Comparison of ENCODE assay signal across 8 cellular contexts in genomic region chr2:14633031-14633430, GRCh38. TPM values are rescaled to one million over a fixed set of nuclear protein-coding genes. Genes with fewer than 3 reads are reported as not detected.
DNase-seq lines count a peak whose midpoint lies in the region; ATAC-seq and TF ChIP-seq lines count a peak whose summit lies in the region.

No MANE protein-coding gene starts in this region.

- ATAC-seq in HG03039 (IDR thresholded peaks at IDR 0.05; ENCODE audit: unreplicated experiment) (no peak), HG03432 (IDR thresholded peaks at IDR 0.05; ENCODE audit: unreplicated experiment) (no peak)

- H3K27me3 ChIP-seq in GM23248 (replicated peaks; ENCODE audit: insufficient read depth) (peaks cover 28% of the 10 kb centered on the region), PC-9 (ENCODE audit: insufficient read depth, low read depth) (peaks cover 18% of the 10 kb centered on the region; the same call in 1 of the 2 replicates), rectal smooth muscle tissue (ENCODE audit: control insufficient read depth, insufficient read depth, low read length) (peaks cover 6% of the 10 kb centered on the region)

- peak overlapping the region; percentile 75 for H3K27ac Mint-ChIP-seq in glutamatergic neuron (ENCODE audit: unreplicated experiment)

- no peaks in the 10 kb centered on the region for H3K36me3 ChIP-seq in GM23248 (ENCODE audit: low read depth)
- no peaks in the 10 kb centered on the region for H3K36me3 ChIP-seq in PC-9 (ENCODE audit: low read depth)
- H3K36me3 ChIP-seq in rectal smooth muscle tissue (ENCODE audit: control insufficient read depth, insufficient read depth, low read length): no peaks in the 10 kb centered on the region

- H3K27me3 Mint-ChIP-seq in glutamatergic neuron (ENCODE audit: unreplicated experiment): peaks cover 11% of the 10 kb centered on the region

- intact Hi-C loops in PC-9 (cut with micrococcal nuclease; ENCODE audit: unreplicated experiment): loop anchor here (10.0 kb wide), 3 partner anchors 142 to 952 kb away; no protein-coding TSS in a partner anchor

- peaks cover 12% of the 10 kb centered on the region for H3K4me1 Mint-ChIP-seq in glutamatergic neuron (ENCODE audit: low read depth, unreplicated experiment)

- H3F3A ChIP-seq in GM23248 (ENCODE audit: insufficient read depth) (no peaks in the 10 kb centered on the region), PC-9 (ENCODE audit: insufficient read depth, low read depth) (no peaks in the 10 kb centered on the region)

- H3K9me3 Mint-ChIP-seq in glutamatergic neuron (ENCODE audit: unreplicated experiment): peaks cover 10% of the 10 kb centered on the region

- H3K27ac ChIP-seq in GM23248 (no peak overlapping the region), PC-9 (no peak overlapping the region), rectal smooth muscle tissue (ENCODE audit: low read depth, low read length) (no peak overlapping the region)

- POLR2A ChIA-PET in PC-9 (lab: Charles Lee; ENCODE audit: unreplicated experiment): interaction anchor here (0.9 to 1.0 kb wide), 2 partner anchors 109 to 377 kb away, joined by 3 to 7 read pairs; no protein-coding TSS in a partner anchor

- TF ChIP-seq CTCF in PC-9 (conservative IDR thresholded peaks at IDR 0.05) (no peak), glutamatergic neuron (IDR thresholded peaks at IDR 0.05; ENCODE audit: partially characterized antibody, unreplicated experiment) (no peak)

- WGBS in GM23248 (ENCODE audit: low coverage in 1 of 2, low lambda C conversion rate in 2 of 2, missing lambda C conversion rate in 2 of 2), 2 experiments: 2 to 6% methylated on average over 14 of the region's 14 CpGs

- H3K4me3 ChIP-seq in GM23248: peak overlapping the region; percentile 66
- H3K4me3 ChIP-seq in PC-9: peak overlapping the region; percentile 39; the same call in 1 of the 2 replicates
- peak overlapping the region; percentile 56 for H3K4me3 ChIP-seq in rectal smooth muscle tissue (ENCODE audit: low read length)

- no peaks in the 10 kb centered on the region for H4K20me1 ChIP-seq in GM23248 (ENCODE audit: insufficient read depth)
- no peaks in the 10 kb centered on the region for H4K20me1 ChIP-seq in PC-9 (ENCODE audit: insufficient read depth)

- H3K9me2 ChIP-seq in GM23248 (ENCODE audit: insufficient read depth): no peaks in the 10 kb centered on the region
- H3K9me2 ChIP-seq in PC-9 (ENCODE audit: insufficient read depth): no peaks in the 10 kb centered on the region

- in situ Hi-C loops in GM23248 (cut with MboI): no loop called here

- H3K36me3 Mint-ChIP-seq in glutamatergic neuron (ENCODE audit: unreplicated experiment): no peaks in the 10 kb centered on the region

- TSS peak; percentile 59 for BruUV-seq in PC-9 (replicated peaks; lab: Mats Ljungman, UMichigan)

- peak overlapping the region; percentile 98 for H3K4me3 Mint-ChIP-seq in glutamatergic neuron (ENCODE audit: unreplicated experiment)

- DNase-seq in GM23248 (no peak), PC-9 (no peak), glutamatergic neuron (no peak), middle frontal gyrus (ENCODE audit: extremely low spot score, low spot score) (no peak), NCI-H1048 (lab: John Stamatoyannopoulos, UW) (no peak)

- H3K4me1 ChIP-seq in GM23248 (ENCODE audit: insufficient read depth): no peaks in the 10 kb centered on the region
- no peaks in the 10 kb centered on the region for H3K4me1 ChIP-seq in PC-9 (replicated peaks; ENCODE audit: insufficient read depth)
- peaks cover 8% of the 10 kb centered on the region for H3K4me1 ChIP-seq in rectal smooth muscle tissue (ENCODE audit: control insufficient read depth, insufficient read depth, low read length)

- H3K79me2 ChIP-seq in GM23248 (ENCODE audit: insufficient read depth) (no peaks in the 10 kb centered on the region), PC-9 (ENCODE audit: low read depth) (no peaks in the 10 kb centered on the region)

- H2AFZ ChIP-seq in GM23248 (peak overlapping the region; percentile 65), PC-9 (no peak overlapping the region)

- CTCF ChIA-PET in PC-9 (lab: Charles Lee): no interaction called here

- H3K9ac ChIP-seq in GM23248: no peak overlapping the region
- peak overlapping the region; percentile 74 for H3K9ac ChIP-seq in rectal smooth muscle tissue (ENCODE audit: low read length)

- H3K9me3 ChIP-seq in GM23248 (ENCODE audit: low read depth): no peaks in the 10 kb centered on the region
- H3K9me3 ChIP-seq in PC-9 (ENCODE audit: insufficient read depth, low read depth): no peaks in the 10 kb centered on the region

- H3K4me2 ChIP-seq in GM23248 (ENCODE audit: unreplicated experiment) (peak overlapping the region; percentile 52), PC-9 (peak overlapping the region; percentile 48)

RNA-seq across cellular contexts. Expression of gene LRATD1, which starts 0.5 kb away (rescaled TPM):
- total RNA-seq in GM23248 (2014; rRNA removed; shearing (Covaris generic)): 0.63 and 1.2 TPM in 2 replicates
- polyA plus RNA-seq in GM23248 (2016; fragmentation: Nextera tagmentation; extraction: Ambion mirVana): 0.86 and 1.3 TPM in 2 replicates
- total RNA-seq in PC-9 (2021) (3.8 TPM in 2 replicates), glutamatergic neuron (ENCODE audit: unreplicated experiment) (19.4 TPM)
